In the genomic region with DNA sequence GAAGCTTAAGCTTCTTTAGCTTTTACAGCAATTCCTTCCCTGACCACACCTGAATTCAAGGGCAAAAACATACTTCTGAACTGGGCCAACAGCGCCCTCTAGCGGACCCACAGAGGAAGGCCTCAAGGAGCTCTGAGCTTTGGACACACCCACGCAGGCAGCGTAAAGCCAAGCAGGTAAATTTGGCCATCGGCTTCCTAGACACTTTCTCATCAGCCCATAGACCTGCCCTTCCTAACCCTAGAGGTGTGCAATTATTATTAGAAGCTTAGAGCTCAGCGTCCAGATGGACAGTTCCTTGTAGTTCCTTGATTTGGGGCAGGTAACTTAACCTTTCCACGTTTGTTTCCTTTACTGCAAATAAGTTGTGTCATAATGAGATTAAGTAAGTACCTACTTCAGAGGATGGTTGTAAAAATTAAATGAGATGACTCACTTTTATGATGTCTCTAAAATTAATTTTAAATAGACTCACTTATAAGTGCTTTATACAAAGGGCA, we compare ENCODE assay signal across 8 cellular contexts. TPM values are rescaled to one million over a fixed set of nuclear protein-coding genes. Genes with fewer than 3 reads are reported as not detected.
DNase-seq lines count a peak whose midpoint lies in the region; ATAC-seq and TF ChIP-seq lines count a peak whose summit lies in the region.

No MANE protein-coding gene starts in this region.

- no TSS peak for BruUV-seq in A673 (replicated peaks; lab: Mats Ljungman, UMichigan)

- H3K27me3 ChIP-seq in A673 (replicated peaks; ENCODE audit: insufficient read depth, low read depth, low read length, poor library complexity) (peaks cover 27% of the 10 kb centered on the region), WERI-Rb-1 (ENCODE audit: insufficient read depth, low read depth, severe bottlenecking) (no peaks in the 10 kb centered on the region), breast epithelium (peaks cover 0 to 18% of the 10 kb centered on the region in 2 donors)

- H3K36me3 ChIP-seq in A673 (ENCODE audit: insufficient read depth, low read length, poor library complexity, severe bottlenecking) (no peaks in the 10 kb centered on the region), WERI-Rb-1 (no peaks in the 10 kb centered on the region), breast epithelium (no peaks in the 10 kb centered on the region)

- H3K4me3 ChIP-seq in A673 (ENCODE audit: low read depth, low read length, poor library complexity, severe bottlenecking): no peak overlapping the region
- peak overlapping the region; percentile 50 for H3K4me3 ChIP-seq in WERI-Rb-1 (ENCODE audit: low read depth, low read length)
- no peak overlapping the region for H3K4me3 ChIP-seq in breast epithelium

- peak; percentile 98 for TF ChIP-seq CTCF in A673 (conservative IDR thresholded peaks at IDR 0.05; ENCODE audit: low read depth, low read length)
- peak; percentile 86 for TF ChIP-seq CTCF in WERI-Rb-1 (IDR thresholded peaks at IDR 0.05; ENCODE audit: low read depth, low read length)
- peak; percentile 41 to 81 (median 70) for TF ChIP-seq CTCF in breast epithelium (IDR thresholded peaks at IDR 0.05)

- TF ChIP-seq POLR2A in breast epithelium (IDR thresholded peaks at IDR 0.05): no peak

- DNase-seq in A673 (ENCODE audit: low spot score): peak; percentile 79
- DNase-seq in GM19238 (ENCODE audit: insufficient read length, low spot score): peak; percentile 43
- DNase-seq in NCI-H2171 treated with DMSO at 0.1 percent for 48 hours (lab: John Stamatoyannopoulos, UW): peak; percentile 88
- DNase-seq in WERI-Rb-1: peak; percentile 80
- peak; percentile 20 to 81 for DNase-seq in breast epithelium (ENCODE audit: low spot score in 2 of 2)
- peak; percentile 91 for DNase-seq in left kidney (ENCODE audit: low read depth, low spot score)
- DNase-seq in stimulated activated CD4-positive, alpha-beta T cell treated with anti-CD3 and anti-CD28 coated beads, TNF-alpha, amount 100 ng/mL, for 1 hour (ENCODE audit: low read depth in 3 of 3, low spot score in 1 of 3): peak; percentile 11 to 64 (median 36)

- POLR2A ChIA-PET in A673 (lab: Charles Lee; ENCODE audit: low non-redundant PET): no interaction called here

- H3K9me3 ChIP-seq in A673 (ENCODE audit: low read depth, low read length, poor library complexity, severe bottlenecking): no peaks in the 10 kb centered on the region
- peaks cover 3% of the 10 kb centered on the region for H3K9me3 ChIP-seq in WERI-Rb-1 (ENCODE audit: severe bottlenecking)
- H3K9me3 ChIP-seq in breast epithelium: no peaks in the 10 kb centered on the region

- no peak for ATAC-seq in GM21619 (IDR thresholded peaks at IDR 0.05; ENCODE audit: unreplicated experiment)

- peaks cover 4% of the 10 kb centered on the region for H3K4me1 ChIP-seq in A673 (ENCODE audit: insufficient read depth, low read length, poor library complexity, severe bottlenecking)
- no peaks in the 10 kb centered on the region for H3K4me1 ChIP-seq in breast epithelium

- CTCF ChIA-PET in A673 (lab: Charles Lee): interaction anchor here (0.6 to 1.4 kb wide), 9 partner anchors 10 to 320 kb away, joined by 3 to 12 read pairs (median 5); no protein-coding TSS in a partner anchor

- H3K27ac ChIP-seq in A673 (ENCODE audit: low read depth, low read length, poor library complexity, severe bottlenecking) (no peak overlapping the region), WERI-Rb-1 (no peak overlapping the region), breast epithelium (no peak overlapping the region)

- intact Hi-C loops in A673 (cut with micrococcal nuclease; ENCODE audit: unreplicated experiment): loop anchor here (2.0 kb wide), 1 partner anchor 77 kb away; no protein-coding TSS in a partner anchor
- intact Hi-C loops in breast epithelium (cut with DNase I; ENCODE audit: low total_unique reads): no loop called here

RNA-seq across cellular contexts. Expression of a gene that starts 25.7 kb away (rescaled TPM):
- total RNA-seq in A673 (2021) (49.2 and 52.7 TPM in 2 replicates), breast epithelium (10 to 100 TPM; 12.8 to 28.5 (median 26.2) TPM)

Comparison
In these comparisons a context has a peak if more than half of its experiments do, and no peak if none do; other contexts are left out.
1. DNase-seq: peak in every context shown above with its lines; median percentile 91 in left kidney; 88 in NCI-H2171 treated with DMSO at 0.1 percent for 48 hours; 80 in WERI-Rb-1; 79 in A673; 50 in breast epithelium; 43 in GM19238; 36 in stimulated activated CD4-positive, alpha-beta T cell treated with anti-CD3 and anti-CD28 coated beads, TNF-alpha, amount 100 ng/mL, for 1 hour.